17 cellular contexts compared by ENCODE assay signal in the genomic region with DNA sequence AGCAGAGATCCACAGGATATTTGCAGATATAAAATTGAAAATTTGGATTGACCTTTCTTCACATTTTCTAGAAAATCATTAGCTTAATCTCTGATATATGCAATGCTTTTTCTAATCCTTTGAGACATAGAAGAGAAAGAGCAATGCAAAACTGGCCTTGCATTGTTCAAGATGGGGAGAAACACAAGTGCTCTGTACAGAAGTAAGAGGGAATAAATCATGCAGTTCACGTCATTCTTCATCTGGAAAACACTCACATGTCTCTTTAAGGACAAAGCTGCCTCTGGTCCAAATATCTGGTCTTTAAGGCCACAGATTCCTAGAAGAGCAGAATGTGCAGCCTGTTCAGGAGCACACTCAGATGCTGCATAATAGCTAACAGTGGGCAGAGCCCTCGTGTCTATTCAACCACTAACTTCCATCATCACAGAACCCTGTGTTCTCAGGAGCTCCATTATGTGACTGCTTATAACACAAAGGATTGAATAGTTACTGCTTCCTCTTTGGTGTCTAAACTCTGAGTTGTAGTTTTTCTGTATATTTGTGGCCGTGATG.
DNase-seq lines count a peak whose midpoint lies in the region; ATAC-seq and TF ChIP-seq lines count a peak whose summit lies in the region.
"Had no signal": no experiment of that assay in that cellular context is flagged by ENCODE, and none has a peak within 500 bp of the region (broad histone marks: within the 10 kb centered on the region; RNA-seq: fewer than 3 reads in every experiment).

No MANE protein-coding gene starts in this region.

- intact Hi-C loops in Panc1 (cut with micrococcal nuclease; ENCODE audit: unreplicated experiment) (loop anchor here (10.0 kb wide), 2 partner anchors 108 to 688 kb away; no protein-coding TSS in a partner anchor), mucosa of descending colon (cut with DNase I, micrococcal nuclease) (no loop called here)

- H3K4me1 ChIP-seq in Panc1 (ENCODE audit: control insufficient read depth, insufficient read depth, low read length) (peaks cover 51% of the 10 kb centered on the region), neuron (ENCODE audit: insufficient read depth, low read length) (peaks cover 16% of the 10 kb centered on the region), mucosa of descending colon (ENCODE audit: low read depth) (no peaks in the 10 kb centered on the region)

- H3K9me3 Mint-ChIP-seq in activated T-cell treated with anti-CD3 and anti-CD28 coated beads, Interleukin-2, amount 50 U/mL, for 72 hours = no peaks in the 10 kb centered on the region
- H3K9me3 Mint-ChIP-seq: nephron progenitor cell had no signal

- H3K36me3 Mint-ChIP-seq in activated T-cell treated with anti-CD3 and anti-CD28 coated beads, Interleukin-2, amount 50 U/mL, for 72 hours (ENCODE audit: insufficient read depth in 2 of 2) = no peaks in the 10 kb centered on the region

- in situ Hi-C loops in Panc1 (cut with HindIII; ENCODE audit: low pct_unique_long_range_greater_than_20kb, low sequenced_read_pairs) = no loop called here
- in situ Hi-C loops in GM13976 (cut with MboI; ENCODE audit: low sequenced_read_pairs, unreplicated experiment) = no loop called here

- peak overlapping the region; percentile 20 for H2AFZ ChIP-seq in neuron (ENCODE audit: low read depth, low read length)

- H3K27me3 ChIP-seq in Panc1 (ENCODE audit: control insufficient read depth, insufficient read depth, low read length) (no peaks in the 10 kb centered on the region), neuron (ENCODE audit: insufficient read depth, low read length) (no peaks in the 10 kb centered on the region)

- no peaks in the 10 kb centered on the region for H3K27me3 Mint-ChIP-seq in activated T-cell treated with anti-CD3 and anti-CD28 coated beads, Interleukin-2, amount 50 U/mL, for 72 hours (ENCODE audit: low read depth)

- POLR2A ChIA-PET in Panc1 (lab: Charles Lee) = no interaction called here

- H3K4me3 Mint-ChIP-seq in activated T-cell treated with anti-CD3 and anti-CD28 coated beads, Interleukin-2, amount 50 U/mL, for 72 hours = no peak overlapping the region
- H3K4me3 Mint-ChIP-seq: nephron progenitor cell had no signal

- peak; percentile 65 for ATAC-seq in Panc1
- ATAC-seq in mucosa of descending colon = no peak
- ATAC-seq in activated T-cell treated with anti-CD3 and anti-CD28 coated beads, Interleukin-2, amount 50 U/mL, for 72 hours (replicated peaks in 1 of 2) = no peak

- TF ChIP-seq CTCF in C4-2B (conservative IDR thresholded peaks at IDR 0.05) (no peak), Panc1 (IDR thresholded peaks at IDR 0.05) (no peak), mucosa of descending colon (IDR thresholded peaks at IDR 0.05) (no peak), GM13976 (IDR thresholded peaks at IDR 0.05; ENCODE audit: borderline replicate concordance, control extremely low read depth, extremely low read depth, insufficient read depth, missing control alignments) (no peak)

- H3K36me3 ChIP-seq in Panc1 (ENCODE audit: control insufficient read depth, insufficient read depth, low read length) (no peaks in the 10 kb centered on the region; the same call in 1 of the 2 replicates), neuron (ENCODE audit: insufficient read depth, low read length) (no peaks in the 10 kb centered on the region), mucosa of descending colon (ENCODE audit: low read depth) (no peaks in the 10 kb centered on the region)

- H3K27ac Mint-ChIP-seq in activated T-cell treated with anti-CD3 and anti-CD28 coated beads, Interleukin-2, amount 50 U/mL, for 72 hours = no peak overlapping the region
- H3K27ac Mint-ChIP-seq: nephron progenitor cell had no signal

- no peak for DNase-seq in Panc1 (ENCODE audit: low read depth, low spot score)
- peak; percentile 31 for DNase-seq in epidermal melanocyte (ENCODE audit: insufficient read length, low spot score)
- no peak for DNase-seq in mucosa of descending colon
- DNase-seq in activated T-cell treated with anti-CD3 and anti-CD28 coated beads, Interleukin-2, amount 50 U/mL, for 72 hours = no peak
- no peak for DNase-seq in GM13976 (ENCODE audit: low spot score)
- no peak for DNase-seq in NCI-H2107 (lab: John Stamatoyannopoulos, UW)
- DNase-seq: activated CD4-positive, alpha-beta T cell treated with anti-CD3 and anti-CD28 coated beads, Interleukin-2, amount 50 U/mL, for 4 hours; activated naive CD4-positive, alpha-beta T cell treated with Interleukin-2 at 50 U/mL for 16 hours; islet precursor cell; KBM-7; mesendoderm; NCI-H187 treated with DMSO at 0.1 percent for 48 hours; nephron progenitor cell; Right ventricle myocardium superior; stimulated activated CD4-positive, alpha-beta T cell treated with anti-CD3 and anti-CD28 coated beads, Interleukin-15, amount 100 ng/mL, for 24 hours had no signal

- no peak overlapping the region for H3K4me3 ChIP-seq in Panc1 (ENCODE audit: low read depth in 2 of 2, low read length in 2 of 2)
- H3K4me3 ChIP-seq in neuron (ENCODE audit: low read length) = no peak overlapping the region
- no peak overlapping the region for H3K4me3 ChIP-seq in mucosa of descending colon

- CTCF ChIA-PET in Panc1 (lab: Charles Lee) = no interaction called here

- H3K27ac ChIP-seq in C4-2B (peak overlapping the region; percentile 57; the same call in 1 of the 2 replicates), Panc1 (ENCODE audit: low read length) (peak overlapping the region; percentile 100)

- H3K9me3 ChIP-seq in Panc1 (ENCODE audit: control insufficient read depth, insufficient read depth, low read depth, low read length) (no peaks in the 10 kb centered on the region), neuron (ENCODE audit: low read length) (no peaks in the 10 kb centered on the region), mucosa of descending colon (no peaks in the 10 kb centered on the region)

- no TSS peak for BruUV-seq in Panc1 (replicated peaks; lab: Mats Ljungman, UMichigan)

- H3K4me1 Mint-ChIP-seq in activated T-cell treated with anti-CD3 and anti-CD28 coated beads, Interleukin-2, amount 50 U/mL, for 72 hours (ENCODE audit: low read depth) = no peaks in the 10 kb centered on the region
